In genomic region chr11:36292311-36292722, GRCh38 we compare ENCODE assay signal across 8 cellular contexts. TPM values are rescaled to one million over a fixed set of nuclear protein-coding genes. Genes with fewer than 3 reads are reported as not detected.
DNase-seq lines count a peak whose midpoint lies in the region; ATAC-seq, FAIRE-seq and TF ChIP-seq lines count a peak whose summit lies in the region.

No MANE protein-coding gene starts in this region.

- intact Hi-C loops in adrenal gland (cut with DNase I): no loop called here

- H3K9me3 ChIP-seq in adrenal gland (replicated peaks in 1 of 3): no peaks in the 10 kb centered on the region

- peaks cover 0 to 15% of the 10 kb centered on the region in 2 donors for H3K4me1 ChIP-seq in adrenal gland (replicated peaks in 1 of 2)

- peak; percentile 44 for ATAC-seq in GM21447 (IDR thresholded peaks at IDR 0.05; ENCODE audit: unreplicated experiment)

- H3K27ac ChIP-seq in adrenal gland: no peak overlapping the region

- 20 to 32% (median 22%) methylated on average over 4 of the region's 4 CpGs for WGBS in adrenal gland, 4 donors

- FAIRE-seq in urothelium cell line (lab: Jason Lieb, UNC): no peak

- DNase-seq in NCI-H2196 (lab: John Stamatoyannopoulos, UW; ENCODE audit: unreplicated experiment): peak; percentile 37
- DNase-seq in NCI-H2196 treated with DMSO at 0.1 percent for 48 hours (lab: John Stamatoyannopoulos, UW; ENCODE audit: unreplicated experiment): no peak
- peak; percentile 49 for DNase-seq in NCI-H2029 treated with DMSO at 0.1 percent for 48 hours (lab: John Stamatoyannopoulos, UW)
- DNase-seq in adrenal gland: peak in 1 of 7 donors; percentile 10
- DNase-seq in inferior parietal cortex (ENCODE audit: extremely low spot score): peak; percentile 67
- DNase-seq in urothelium cell line (ENCODE audit: low spot score): peak; percentile 61
- no peak for DNase-seq in NCI-H1048 (lab: John Stamatoyannopoulos, UW)

- TF ChIP-seq POLR2A in adrenal gland (IDR thresholded peaks at IDR 0.05): no peak

- peak; percentile 30 to 72 (median 56) for TF ChIP-seq CTCF in adrenal gland (IDR thresholded peaks at IDR 0.05)

- H3K27me3 ChIP-seq in adrenal gland: no peaks in the 10 kb centered on the region

- no peaks in the 10 kb centered on the region for H3K36me3 ChIP-seq in adrenal gland (replicated peaks in 1 of 2)

- H3K4me3 ChIP-seq in adrenal gland: no peak overlapping the region

RNA-seq across cellular contexts. Expression of gene COMMD9, which starts 3.1 kb away (rescaled TPM):
- 100 to 1,000 TPM in 3 of 8 donors, 10 to 100 TPM in 5; 68.1 to 113 (median 89.5) TPM for total RNA-seq in adrenal gland
- polyA plus RNA-seq in adrenal gland: 10 to 100 TPM; 25.3 to 94.6 (median 35.1) TPM

RNA-seq across cellular contexts. Expression of gene PRR5L, which starts 3.8 kb away (rescaled TPM):
- total RNA-seq in adrenal gland: 10 to 100 TPM in 1 of 8 donors, 1 to 10 TPM in 7; 5.2 to 10.2 (median 7.9) TPM
- polyA plus RNA-seq in adrenal gland: 1 to 10 TPM; 1.7 to 6.8 (median 2.2) TPM

Comparison
In these comparisons a context has a peak if more than half of its experiments do, and no peak if none do; other contexts are left out.
1. DNase-seq: peak in NCI-H2196 (single experiment), NCI-H2029 treated with DMSO at 0.1 percent for 48 hours (single experiment), inferior parietal cortex (single experiment) and urothelium cell line (single experiment); none in NCI-H2196 treated with DMSO at 0.1 percent for 48 hours (single experiment) and NCI-H1048 (single experiment).